In the genomic region with DNA sequence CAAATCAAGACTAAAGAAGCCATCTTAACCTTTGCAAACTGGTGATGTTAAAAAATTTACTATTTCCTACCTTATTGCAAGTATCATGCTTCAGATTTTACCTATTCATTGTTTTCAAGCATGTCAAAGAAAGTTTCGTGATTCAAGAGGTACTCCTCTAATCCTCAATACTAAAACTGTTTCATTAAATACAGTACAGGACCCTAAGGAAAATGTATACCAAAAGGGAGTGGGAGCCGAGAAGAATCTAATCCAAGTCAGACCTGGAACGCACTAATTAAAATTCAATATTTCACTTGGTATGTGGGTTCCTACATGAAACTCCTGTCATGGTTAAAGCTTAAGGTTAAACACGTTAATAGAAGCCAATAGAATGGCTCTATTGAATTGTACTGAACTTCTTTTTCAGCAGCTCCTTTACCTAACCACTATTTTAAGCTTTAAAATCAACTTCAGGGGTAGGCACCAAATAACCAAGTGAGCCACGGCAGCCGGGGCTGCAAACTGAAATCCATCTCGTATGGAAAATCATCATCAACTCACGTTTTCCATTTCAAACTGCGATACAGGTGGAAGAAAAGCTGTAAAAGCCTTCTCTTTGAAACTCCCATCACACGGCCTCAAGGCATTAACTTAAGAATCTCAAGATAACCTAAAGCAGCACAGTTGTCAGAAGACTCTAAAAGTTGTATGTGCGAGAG, we compare ENCODE assay signal across 8 cellular contexts.
DNase-seq lines count a peak whose midpoint lies in the region; ATAC-seq and TF ChIP-seq lines count a peak whose summit lies in the region.

No MANE protein-coding gene starts in this region.

- POLR2A ChIA-PET in MCF 10A (lab: Yijun Ruan, JAX), result interaction anchor here (0.6 to 3.0 kb wide), 15 partner anchors 11 to 1138 kb away, joined by 3 to 12 read pairs (median 3); no protein-coding TSS in a partner anchor

- H3K4me1 Mint-ChIP-seq in MCF 10A (ENCODE audit: insufficient read depth, unreplicated experiment), result peaks cover 17% of the 10 kb centered on the region

- intact Hi-C loops in MCF 10A (cut with micrococcal nuclease), result loop anchor here (2.0 to 10.0 kb wide), 3 partner anchors 81 to 564 kb away; no protein-coding TSS in a partner anchor

- H3K4me1 ChIP-seq in Peyer's patch (peaks cover 0 to 10% (median 3%) of the 10 kb centered on the region in 4 donors), thymus (ENCODE audit: control insufficient read depth, insufficient read depth, low read length) (peaks cover 4% of the 10 kb centered on the region)

- no peaks in the 10 kb centered on the region for H3K27me3 Mint-ChIP-seq in MCF 10A (ENCODE audit: insufficient read depth, unreplicated experiment)

- ATAC-seq in HG03457 (IDR thresholded peaks at IDR 0.05; ENCODE audit: unreplicated experiment), result no peak

- H3K4me3 ChIP-seq in Peyer's patch (peak overlapping the region; percentile 66 to 84 (median 74)), thymus (ENCODE audit: low read length) (peak overlapping the region; percentile 64)

- WGBS in thymus, result 14% methylated on average over 11 of the region's 11 CpGs

- no peaks in the 10 kb centered on the region for H3K9me3 Mint-ChIP-seq in MCF 10A (ENCODE audit: unreplicated experiment)

- BruUV-seq in MCF 10A (replicated peaks; lab: Mats Ljungman, UMichigan), result TSS peak; percentile 35

- DNase-seq in DMS79 treated with DMSO at 0.1 percent for 48 hours (lab: John Stamatoyannopoulos, UW), result peak; percentile 45
- no peak for DNase-seq in DMS79 (lab: John Stamatoyannopoulos, UW)
- DNase-seq in Peyer's patch, result no peak
- peak; percentile 35 for DNase-seq in MCF 10A (ENCODE audit: unreplicated experiment)
- peak; percentile 22 to 41 for DNase-seq in lung microvascular endothelial cell (ENCODE audit: low read depth in 2 of 2)
- DNase-seq in NOMO-1 treated with dmso at 0.1 percent for 144 hours (lab: John Stamatoyannopoulos, UW; ENCODE audit: unreplicated experiment), result no peak

- H3K27ac ChIP-seq in Peyer's patch (peak overlapping the region; percentile 71 to 95 (median 84)), thymus (ENCODE audit: low read depth) (no peak overlapping the region)

- H3K27ac Mint-ChIP-seq in MCF 10A (ENCODE audit: low read depth, unreplicated experiment), result peak overlapping the region; percentile 74

- TF ChIP-seq POLR2A in Peyer's patch (IDR thresholded peaks at IDR 0.05), result no peak

- no peaks in the 10 kb centered on the region for H3K36me3 Mint-ChIP-seq in MCF 10A (ENCODE audit: insufficient read depth, unreplicated experiment)

- peak overlapping the region; percentile 76 for H3K4me3 Mint-ChIP-seq in MCF 10A (ENCODE audit: unreplicated experiment)

- no peaks in the 10 kb centered on the region for H3K36me3 ChIP-seq in Peyer's patch
- H3K36me3 ChIP-seq in thymus (ENCODE audit: control insufficient read depth, insufficient read depth), result no peaks in the 10 kb centered on the region

- H3K9me3 ChIP-seq in Peyer's patch, result no peaks in the 10 kb centered on the region
- H3K9me3 ChIP-seq in thymus (ENCODE audit: control insufficient read depth), result no peaks in the 10 kb centered on the region

- TF ChIP-seq CTCF in Peyer's patch (IDR thresholded peaks at IDR 0.05), result no peak
- no peak for TF ChIP-seq CTCF in MCF 10A (IDR thresholded peaks at IDR 0.05; ENCODE audit: unreplicated experiment)

- no peaks in the 10 kb centered on the region for H3K27me3 ChIP-seq in Peyer's patch
- H3K27me3 ChIP-seq in thymus (ENCODE audit: control insufficient read depth, insufficient read depth), result no peaks in the 10 kb centered on the region

- CTCF ChIA-PET in MCF 10A (lab: Yijun Ruan, JAX), result interaction anchor here (0.6 to 0.7 kb wide), 3 partner anchors 28 to 213 kb away, joined by 3 to 8 read pairs (median 3); no protein-coding TSS in a partner anchor

Comparison
In these comparisons a context has a peak if more than half of its experiments do, and no peak if none do; other contexts are left out.
1. DNase-seq: peak in DMS79 treated with DMSO at 0.1 percent for 48 hours (single experiment), MCF 10A (single experiment) and lung microvascular endothelial cell (2 of 2); none in DMS79 (single experiment), Peyer's patch (0 of 3) and NOMO-1 treated with dmso at 0.1 percent for 144 hours (single experiment).